In the genomic region with DNA sequence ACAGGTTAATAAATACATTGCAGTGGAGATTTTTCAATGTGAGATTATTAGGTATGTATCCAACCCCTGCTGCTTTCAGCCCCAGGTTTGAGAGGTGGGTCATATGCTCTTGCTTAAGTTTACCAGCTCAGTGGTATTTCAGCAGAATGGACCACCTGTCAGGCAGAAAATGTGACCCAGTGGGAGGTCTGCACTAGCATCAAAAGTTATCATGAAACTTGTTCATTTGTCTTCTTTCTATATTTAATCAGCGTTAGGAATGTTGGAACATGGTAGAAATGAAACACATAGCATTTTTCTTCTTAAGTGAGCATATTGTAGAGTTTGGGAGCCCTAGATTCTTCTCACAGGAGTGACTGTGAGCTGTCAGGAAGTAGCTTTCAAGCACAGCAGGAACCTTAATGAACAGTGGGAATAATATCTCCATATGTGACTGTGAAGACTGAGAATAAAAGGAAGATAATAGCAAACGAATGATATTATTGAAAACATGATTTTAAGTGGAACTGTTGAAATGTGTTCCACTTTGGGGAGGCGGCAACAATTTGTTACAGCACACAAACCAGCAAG, we compare ENCODE assay signal across 22 cellular contexts.
"Had no signal": no experiment of that assay in that cellular context is flagged by ENCODE, and none has a peak within 500 bp of the region (broad histone marks: within the 10 kb centered on the region; RNA-seq: fewer than 3 reads in every experiment).

No MANE protein-coding gene starts in this region.

- H3K4me3 ChIP-seq: dorsolateral prefrontal cortex, hepatocyte, left ventricle myocardium inferior, lower lobe of right lung, spleen, thoracic aorta, transverse colon had no signal

- H3K79me2 ChIP-seq: hepatocyte had no signal

- H2AFZ ChIP-seq: hepatocyte had no signal

- H3K27ac ChIP-seq: dorsolateral prefrontal cortex, hepatocyte, left ventricle myocardium inferior, lower lobe of right lung, neutrophil, spleen, thoracic aorta, transverse colon had no signal

- H3K36me3 ChIP-seq: left ventricle myocardium inferior, lower lobe of right lung, neutrophil, spleen, thoracic aorta, transverse colon had no signal

- DNase-seq: cortex of kidney; dorsolateral prefrontal cortex; effector CD8-positive, alpha-beta T cell; foreskin melanocyte; head of caudate nucleus; kidney; left cardiac atrium; left ventricle myocardium inferior; lower lobe of right lung; naive B cell; posterior cingulate gyrus; spleen; stimulated activated CD4-positive, alpha-beta T cell treated with anti-CD3 and anti-CD28 coated beads, Interleukin-15, amount 100 ng/mL, for 24 hours; stimulated activated CD4-positive, alpha-beta T cell treated with anti-CD3 and anti-CD28 coated beads, Interleukin-1b, Interleukin-23, amount 100 ng/mL, for 48 hours; stimulated activated CD4-positive, alpha-beta T cell treated with anti-CD3 and anti-CD28 coated beads, Interleukin-4, amount 100 ng/mL, for 24 hours; stimulated activated naive B cell treated with anti-CD40 and anti-IgM and Interleukin-4, amounts not matched to agents 10 μg/mL and 1 μg/mL and 100 μg/mL, for 72 hours; stimulated activated naive CD8-positive, alpha-beta T cell treated with anti-CD3 and anti-CD28 coated beads, Interleukin-15, amount 100 ng/mL, for 72 hours; transverse colon had no signal

- H3K4me1 ChIP-seq: left ventricle myocardium inferior, lower lobe of right lung, spleen, transverse colon had no signal

- H3K27me3 ChIP-seq: dorsolateral prefrontal cortex, hepatocyte, neutrophil, spleen, transverse colon had no signal

- FAIRE-seq: kidney had no signal

- H3K9me3 ChIP-seq: lower lobe of right lung, neutrophil, thoracic aorta, transverse colon had no signal

- H3K4me2 ChIP-seq: hepatocyte had no signal

- ATAC-seq: left cardiac atrium; lower lobe of right lung; sciatic nerve; stimulated activated naive B cell treated with anti-CD40 and anti-IgM and Interleukin-4, amounts not matched to agents 10 μg/mL and 1 μg/mL and 100 μg/mL, for 72 hours; stimulated activated naive CD8-positive, alpha-beta T cell treated with anti-CD3 and anti-CD28 coated beads, Interleukin-15, amount 100 ng/mL, for 72 hours had no signal
